Comparison of ENCODE assay signal across 8 cellular contexts in the genomic region with DNA sequence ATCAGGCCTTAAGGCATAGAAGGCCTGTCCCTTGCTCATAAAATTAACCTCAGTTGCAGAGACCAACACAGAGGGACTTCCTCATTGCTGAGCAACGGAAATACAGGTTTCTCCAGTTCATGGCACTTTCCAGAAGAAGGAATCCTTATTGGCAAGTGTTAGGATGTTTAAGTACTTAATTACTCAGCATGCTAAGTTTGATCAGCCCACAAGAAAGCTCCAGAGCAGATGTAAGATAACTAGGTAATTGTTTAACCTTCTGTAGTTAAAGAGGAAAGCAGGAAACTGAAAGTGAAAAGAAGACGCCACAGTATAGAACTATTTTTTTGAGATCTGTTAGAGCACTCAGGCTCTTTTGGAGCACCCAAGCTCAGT. TPM values are rescaled to one million over a fixed set of nuclear protein-coding genes. Genes with fewer than 3 reads are reported as not detected.
DNase-seq lines count a peak whose midpoint lies in the region; ATAC-seq and TF ChIP-seq lines count a peak whose summit lies in the region.

No MANE protein-coding gene starts in this region.

- peaks cover 36 to 53% of the 10 kb centered on the region in 2 donors for H3K36me3 Mint-ChIP-seq in CD14-positive monocyte

- no peak for TF ChIP-seq CTCF in CD14-positive monocyte (IDR thresholded peaks at IDR 0.05)
- TF ChIP-seq CTCF in thyroid gland (IDR thresholded peaks at IDR 0.05), result no peak

- no peaks in the 10 kb centered on the region for H3K9me3 ChIP-seq in duodenal mucosa (ENCODE audit: control insufficient read depth in 1 of 2, low read length in 2 of 2)
- no peaks in the 10 kb centered on the region for H3K9me3 ChIP-seq in thyroid gland

- peaks cover 0 to 2% (median 0%) of the 10 kb centered on the region in 7 donors for H3K9me3 Mint-ChIP-seq in CD14-positive monocyte

- H3K9ac ChIP-seq in duodenal mucosa (ENCODE audit: low read depth in 1 of 2, low read length in 2 of 2), result peak overlapping the region in 1 of 2 donors; percentile 35

- H3K27me3 Mint-ChIP-seq in CD14-positive monocyte (ENCODE audit: low read depth in 3 of 3), result peaks cover 0 to 2% (median 0%) of the 10 kb centered on the region in 3 donors

- H3K36me3 ChIP-seq in duodenal mucosa (ENCODE audit: control insufficient read depth in 1 of 2, insufficient read depth in 2 of 2, low read length in 2 of 2) (peaks cover 9 to 10% of the 10 kb centered on the region in 2 donors), thyroid gland (peaks cover 0 to 10% of the 10 kb centered on the region in 2 donors)

- no peaks in the 10 kb centered on the region for H3K27me3 ChIP-seq in duodenal mucosa (ENCODE audit: control insufficient read depth in 1 of 2, insufficient read depth in 2 of 2, low read length in 2 of 2)
- no peaks in the 10 kb centered on the region for H3K27me3 ChIP-seq in thyroid gland

- ATAC-seq in GM19397 (IDR thresholded peaks at IDR 0.05; ENCODE audit: unreplicated experiment) (peak; percentile 67), HG03439 (IDR thresholded peaks at IDR 0.05; ENCODE audit: unreplicated experiment) (peak; percentile 79)

- H3K27ac ChIP-seq in duodenal mucosa (ENCODE audit: low read depth, low read length) (peak overlapping the region; percentile 55), thyroid gland (peak overlapping the region in 2 of 3 donors; percentile 19 to 67)

- no peak for TF ChIP-seq POLR2A in thyroid gland (IDR thresholded peaks at IDR 0.05)

- DNase-seq in CD14-positive monocyte (ENCODE audit: low spot score) (no peak), thyroid gland (no peak), NCI-H2029 (lab: John Stamatoyannopoulos, UW) (no peak), NCI-H226 (no peak)
- DNase-seq in stimulated activated CD4-positive, alpha-beta T cell treated with anti-CD3 and anti-CD28 coated beads, Interleukin-2, amount 100 ng/mL, for 48 hours, result no peak

- H3K4me1 Mint-ChIP-seq in CD14-positive monocyte, result peaks cover 14% of the 10 kb centered on the region

- peak overlapping the region; percentile 52 to 82 for H3K4me3 Mint-ChIP-seq in CD14-positive monocyte

- intact Hi-C loops in CD14-positive monocyte (cut with micrococcal nuclease), result no loop called here
- intact Hi-C loops in thyroid gland (cut with DNase I), result no loop called here

- WGBS in thyroid gland, 2 donors, result 28 to 43% methylated on average over 2 of the region's 2 CpGs

- H3K4me1 ChIP-seq in duodenal mucosa (ENCODE audit: control insufficient read depth in 1 of 2, insufficient read depth in 2 of 2, low read length in 2 of 2) (peaks cover 15 to 17% of the 10 kb centered on the region in 2 donors), thyroid gland (peaks cover 0 to 8% of the 10 kb centered on the region in 2 donors)

- H3K4me3 ChIP-seq in duodenal mucosa (ENCODE audit: low read depth in 1 of 2, low read length in 2 of 2) (peak overlapping the region; percentile 41 to 52), thyroid gland (replicated peaks in 1 of 3) (no peak overlapping the region)

- peak overlapping the region; percentile 8 to 95 (median 48) for H3K27ac Mint-ChIP-seq in CD14-positive monocyte

RNA-seq across cellular contexts. Expression of gene SMS, which starts 33.5 kb away (rescaled TPM):
- 10 to 100 TPM; 70.8 to 75.4 TPM for polyA plus RNA-seq in CD14-positive monocyte
- 100 to 1,000 TPM in 1 of 4 donors, 10 to 100 TPM in 3; 89.6 to 128 (median 91.4) TPM for total RNA-seq in thyroid gland

RNA-seq across cellular contexts. Expression of gene PHEX, which starts 58.1 kb away (rescaled TPM):
- not detected for polyA plus RNA-seq in CD14-positive monocyte
- total RNA-seq in thyroid gland, result 10 to 100 TPM in 1 of 4 donors, 1 to 10 TPM in 3; 1.5 to 12.4 (median 5.2) TPM

Comparison
In these comparisons a context has a peak if more than half of its experiments do, and no peak if none do; other contexts are left out.
1. H3K4me3 ChIP-seq: peak in duodenal mucosa (2 of 2); none in thyroid gland (0 of 3).